Comparison of ENCODE assay signal across 16 cellular contexts in the genomic region with DNA sequence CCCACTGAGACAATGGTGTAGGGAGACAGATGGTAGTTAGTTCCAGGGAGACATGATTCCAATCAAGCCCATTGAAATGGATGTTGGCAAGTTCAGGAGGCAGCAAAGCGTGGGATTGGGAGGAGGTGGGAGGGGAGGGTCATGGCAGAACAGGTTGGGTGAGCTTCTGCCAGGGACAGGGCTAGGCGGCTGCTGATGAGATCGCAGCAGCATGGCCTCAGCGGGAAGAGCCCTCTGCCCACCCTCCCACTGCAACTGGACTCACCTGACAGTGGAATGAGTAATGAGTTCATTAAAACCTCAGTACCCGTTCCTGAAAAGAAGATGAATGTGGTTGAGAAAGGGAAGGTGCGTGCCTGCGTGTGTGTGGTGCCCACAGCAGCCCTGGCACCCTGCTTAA.
"Had no signal": no experiment of that assay in that cellular context is flagged by ENCODE, and none has a peak within 500 bp of the region (broad histone marks: within the 10 kb centered on the region; RNA-seq: fewer than 3 reads in every experiment).

No MANE protein-coding gene starts in this region.

- H3K4me1 ChIP-seq: adrenal gland, gastrocnemius medialis, transverse colon had no signal

- H3K36me3 ChIP-seq: adrenal gland, gastrocnemius medialis, transverse colon had no signal

- DNase-seq: activated B cell treated with CpG ODN at 0.5 μM for 24 hours; activated CD4-positive, alpha-beta T cell treated with anti-CD3 and anti-CD28 coated beads for 48 hours; activated CD8-positive, alpha-beta T cell treated with anti-CD3 and anti-CD28 coated beads for 36 hours; activated effector memory CD4-positive, alpha-beta T cell treated with Interleukin-2 at 50 U/mL for 16 hours; activated T-cell treated with anti-CD3 and anti-CD28 coated beads, Interleukin-2, amount 50 U/mL, for 4 hours; adrenal gland; dorsolateral prefrontal cortex; gastrocnemius medialis; mesenchymal stem cell; natural killer cell; posterior cingulate gyrus; right cardiac atrium; small intestine; stimulated activated CD4-positive, alpha-beta T cell treated with anti-CD3 and anti-CD28 coated beads, Interleukin-4, amount 100 ng/mL, for 24 hours; stimulated activated naive CD4-positive, alpha-beta T cell treated with Interleukin-2 at 50 U/mL for 16 hours; transverse colon had no signal

- H3K4me3 ChIP-seq: adrenal gland, dorsolateral prefrontal cortex, gastrocnemius medialis, transverse colon had no signal

- H3K27me3 ChIP-seq: adrenal gland, dorsolateral prefrontal cortex, gastrocnemius medialis, transverse colon had no signal

- ATAC-seq: activated CD8-positive, alpha-beta T cell treated with anti-CD3 and anti-CD28 coated beads for 36 hours; activated T-cell treated with anti-CD3 and anti-CD28 coated beads, Interleukin-2, amount 50 U/mL, for 4 hours; gastrocnemius medialis; natural killer cell; right cardiac atrium had no signal

- H3K9me3 ChIP-seq: adrenal gland, gastrocnemius medialis, transverse colon had no signal

- H3K27ac ChIP-seq: adrenal gland, dorsolateral prefrontal cortex, gastrocnemius medialis, transverse colon had no signal
